Comparison of ENCODE assay signal across 1 cellular context in the genomic region with DNA sequence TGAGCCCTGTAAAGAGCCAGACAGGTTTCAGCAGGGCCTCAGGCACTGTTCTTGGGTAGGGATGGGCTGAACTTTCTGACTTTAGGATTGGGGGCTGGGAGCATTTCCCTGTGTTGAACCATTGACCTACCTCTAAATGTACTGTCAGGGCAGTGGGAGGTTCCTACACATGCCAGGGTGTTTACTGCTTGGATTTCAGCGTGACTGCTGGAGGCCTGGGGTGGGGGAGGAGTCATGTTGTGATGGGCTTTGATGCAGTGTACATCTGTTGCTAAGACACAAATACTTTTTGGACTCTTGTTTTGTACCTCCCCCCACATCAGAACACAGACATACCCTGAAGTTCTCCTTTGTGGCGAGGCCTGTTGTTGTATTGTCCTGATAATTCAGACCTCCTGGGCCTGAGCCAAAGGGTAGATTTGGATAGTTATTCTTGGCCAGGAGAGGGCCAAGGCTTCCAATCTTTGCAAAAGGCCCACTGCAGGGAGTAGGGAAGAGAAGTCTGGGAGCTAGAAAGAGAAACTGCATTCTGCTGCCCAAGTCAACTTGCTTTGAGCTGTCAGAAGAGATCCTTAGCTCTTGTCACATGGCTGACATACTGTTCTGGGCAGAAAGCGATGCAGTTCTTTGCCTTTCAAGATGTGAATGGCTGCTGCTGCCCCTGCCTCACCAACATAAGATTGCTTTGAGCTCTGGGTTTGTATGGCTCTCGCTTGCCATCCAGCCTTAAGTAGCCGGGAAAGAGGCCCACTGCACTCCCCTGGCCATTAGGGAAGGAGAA.
TF ChIP-seq lines count a peak whose summit lies in the region.

No MANE protein-coding gene starts in this region.

TF ChIP-seq in K562, 482 proteins besides CTCF, POLR2A, EP300 and RAD21 (continued from another document):
- TF ChIP-seq, protein P1, sequence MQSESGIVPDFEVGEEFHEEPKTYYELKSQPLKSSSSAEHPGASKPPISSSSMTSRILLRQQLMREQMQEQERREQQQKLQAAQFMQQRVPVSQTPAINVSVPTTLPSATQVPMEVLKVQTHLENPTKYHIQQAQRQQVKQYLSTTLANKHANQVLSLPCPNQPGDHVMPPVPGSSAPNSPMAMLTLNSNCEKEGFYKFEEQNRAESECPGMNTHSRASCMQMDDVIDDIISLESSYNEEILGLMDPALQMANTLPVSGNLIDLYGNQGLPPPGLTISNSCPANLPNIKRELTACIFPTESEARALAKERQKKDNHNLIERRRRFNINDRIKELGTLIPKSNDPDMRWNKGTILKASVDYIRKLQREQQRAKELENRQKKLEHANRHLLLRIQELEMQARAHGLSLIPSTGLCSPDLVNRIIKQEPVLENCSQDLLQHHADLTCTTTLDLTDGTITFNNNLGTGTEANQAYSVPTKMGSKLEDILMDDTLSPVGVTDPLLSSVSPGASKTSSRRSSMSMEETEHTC (IDR thresholded peaks at IDR 0.05), result no peak
- TF ChIP-seq HDGF (IDR thresholded peaks at IDR 0.05) (no peak), STAT5B (CRISPR knock-in tag; IDR thresholded peaks at IDR 0.05) (no peak), ZNF717 (CRISPR knock-in tag; IDR thresholded peaks at IDR 0.05) (no peak), ATF1 (CRISPR knock-in tag; IDR thresholded peaks at IDR 0.05) (no peak), ATF1 (tag; IDR thresholded peaks at IDR 0.05) (0 out of 2 replicates have a peak, but pooled peaks have one; percentile 30), CBFA2T2 (conservative IDR thresholded peaks at IDR 0.05) (0 out of 2 replicates have a peak, but pooled peaks have one; percentile 26)
- TF ChIP-seq, protein P2, sequence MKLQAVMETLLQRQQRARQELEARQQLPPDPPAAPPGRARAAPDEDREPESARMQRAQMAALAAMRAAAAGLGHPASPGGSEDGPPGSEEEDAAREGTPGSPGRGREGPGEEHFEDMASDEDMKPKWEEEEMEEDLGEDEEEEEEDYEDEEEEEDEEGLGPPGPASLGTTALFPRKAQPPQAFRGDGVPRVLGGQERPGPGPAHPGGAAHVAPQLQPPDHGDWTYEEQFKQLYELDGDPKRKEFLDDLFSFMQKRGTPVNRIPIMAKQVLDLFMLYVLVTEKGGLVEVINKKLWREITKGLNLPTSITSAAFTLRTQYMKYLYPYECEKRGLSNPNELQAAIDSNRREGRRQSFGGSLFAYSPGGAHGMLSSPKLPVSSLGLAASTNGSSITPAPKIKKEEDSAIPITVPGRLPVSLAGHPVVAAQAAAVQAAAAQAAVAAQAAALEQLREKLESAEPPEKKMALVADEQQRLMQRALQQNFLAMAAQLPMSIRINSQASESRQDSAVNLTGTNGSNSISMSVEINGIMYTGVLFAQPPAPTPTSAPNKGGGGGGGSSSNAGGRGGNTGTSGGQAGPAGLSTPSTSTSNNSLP (IDR thresholded peaks at IDR 0.05; ENCODE audit: borderline replicate concordance, low read depth, low read length), result no peak
